In the genomic region with DNA sequence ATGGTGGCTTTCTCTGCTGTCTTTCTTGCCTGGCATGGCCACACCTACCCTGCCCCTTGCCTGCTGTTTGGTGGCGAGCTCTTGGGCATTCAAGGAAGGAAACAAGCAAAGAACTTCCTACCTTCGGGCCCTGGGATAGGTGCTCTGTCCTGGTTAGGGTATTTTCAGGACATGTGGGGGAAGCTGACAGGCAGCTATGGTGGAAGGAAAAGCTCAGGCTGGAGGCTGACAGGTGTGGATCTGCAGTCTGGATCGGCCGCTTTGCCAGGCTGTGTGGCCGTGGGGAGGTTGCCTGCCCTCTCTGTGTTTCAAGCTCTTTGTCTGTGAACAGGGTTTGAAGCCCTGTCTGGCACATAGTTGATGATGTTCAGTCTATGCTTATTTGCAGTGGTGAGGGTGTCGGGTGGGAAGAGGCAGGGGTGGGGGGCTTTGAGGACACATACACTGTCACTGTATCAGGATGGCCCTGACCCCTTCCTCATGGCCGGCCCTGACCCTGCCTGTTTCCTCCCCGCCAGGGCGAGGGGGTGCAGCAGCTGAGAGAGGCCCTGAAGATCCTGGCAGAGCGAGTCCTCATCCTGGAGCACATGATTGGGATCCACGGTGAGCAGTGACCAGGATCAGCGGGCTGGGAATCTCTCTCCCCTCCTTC, we compare ENCODE assay signal across 18 cellular contexts.
DNase-seq lines count a peak whose midpoint lies in the region; ATAC-seq and TF ChIP-seq lines count a peak whose summit lies in the region.
"Had no signal": no experiment of that assay in that cellular context is flagged by ENCODE, and none has a peak within 500 bp of the region (broad histone marks: within the 10 kb centered on the region; RNA-seq: fewer than 3 reads in every experiment).

No MANE protein-coding gene starts in this region.

- H3K27me3 ChIP-seq in brain microvascular endothelial cell (replicated peaks), result no peaks in the 10 kb centered on the region
- H3K27me3 ChIP-seq: BLaER1 treated with 17β-estradiol and CSF1 and Interleukin-3, amounts not matched to agents 10 nM and 100 nM had no signal

- no peaks in the 10 kb centered on the region for H3K36me3 ChIP-seq in brain microvascular endothelial cell (replicated peaks)
- H3K36me3 ChIP-seq: BLaER1 treated with 17β-estradiol and CSF1 and Interleukin-3, amounts not matched to agents 10 nM and 100 nM had no signal

- no peak for TF ChIP-seq CTCF in brain microvascular endothelial cell (IDR thresholded peaks at IDR 0.05; ENCODE audit: low read depth, low read length, missing control alignments)

- no peaks in the 10 kb centered on the region for H3K4me1 Mint-ChIP-seq in activated T-cell treated with anti-CD3 and anti-CD28 coated beads, Interleukin-2, amount 50 U/mL, for 24 hours (ENCODE audit: low read depth)
- no peaks in the 10 kb centered on the region for H3K4me1 Mint-ChIP-seq in activated T-cell treated with anti-CD3 and anti-CD28 coated beads, Interleukin-2, amount 50 U/mL, for 4 hours (ENCODE audit: low read depth)

- H3K36me3 Mint-ChIP-seq in activated T-cell treated with anti-CD3 and anti-CD28 coated beads, Interleukin-2, amount 50 U/mL, for 24 hours (ENCODE audit: low read depth), result no peaks in the 10 kb centered on the region
- H3K36me3 Mint-ChIP-seq in activated T-cell treated with anti-CD3 and anti-CD28 coated beads, Interleukin-2, amount 50 U/mL, for 4 hours (ENCODE audit: insufficient read depth), result no peaks in the 10 kb centered on the region

- no peak overlapping the region for H3K4me3 Mint-ChIP-seq in activated T-cell treated with anti-CD3 and anti-CD28 coated beads, Interleukin-2, amount 50 U/mL, for 24 hours
- no peak overlapping the region for H3K4me3 Mint-ChIP-seq in activated T-cell treated with anti-CD3 and anti-CD28 coated beads, Interleukin-2, amount 50 U/mL, for 4 hours

- no peak for ATAC-seq in activated T-cell treated with anti-CD3 and anti-CD28 coated beads, Interleukin-2, amount 50 U/mL, for 4 hours
- ATAC-seq: PC-3 had no signal

- intact Hi-C loops in posterior vena cava (cut with DNase I), result no loop called here

- peaks cover 8% of the 10 kb centered on the region for H3K27me3 Mint-ChIP-seq in activated T-cell treated with anti-CD3 and anti-CD28 coated beads, Interleukin-2, amount 50 U/mL, for 24 hours
- H3K27me3 Mint-ChIP-seq in activated T-cell treated with anti-CD3 and anti-CD28 coated beads, Interleukin-2, amount 50 U/mL, for 4 hours (ENCODE audit: low read depth), result peaks cover 7% of the 10 kb centered on the region

- no peak overlapping the region for H3K27ac Mint-ChIP-seq in activated T-cell treated with anti-CD3 and anti-CD28 coated beads, Interleukin-2, amount 50 U/mL, for 24 hours

- H3K4me3 ChIP-seq in brain microvascular endothelial cell (ENCODE audit: low read depth, low read length), result no peak overlapping the region
- H3K4me3 ChIP-seq: BLaER1 treated with 17β-estradiol and CSF1 and Interleukin-3, amounts not matched to agents 10 nM and 100 nM; SK-N-MC had no signal

- in situ Hi-C loops in brain microvascular endothelial cell (cut with HindIII; ENCODE audit: low pct_ligation_motif_present, low sequenced_read_pairs), result no loop called here

- H3K9me3 Mint-ChIP-seq in activated T-cell treated with anti-CD3 and anti-CD28 coated beads, Interleukin-2, amount 50 U/mL, for 24 hours, result no peaks in the 10 kb centered on the region
- H3K9me3 Mint-ChIP-seq in activated T-cell treated with anti-CD3 and anti-CD28 coated beads, Interleukin-2, amount 50 U/mL, for 4 hours, result no peaks in the 10 kb centered on the region

- peak; percentile 13 for DNase-seq in activated T-cell treated with anti-CD3 and anti-CD28 coated beads, Interleukin-2, amount 50 U/mL, for 24 hours
- DNase-seq in activated T-cell treated with anti-CD3 and anti-CD28 coated beads, Interleukin-2, amount 50 U/mL, for 4 hours, result no peak
- peak; percentile 29 for DNase-seq in ecto neural progenitor cell (ENCODE audit: low spot score)
- DNase-seq in posterior vena cava (ENCODE audit: low spot score), result peak; percentile 68
- DNase-seq in NCI-H524 (lab: John Stamatoyannopoulos, UW), result no peak
- no peak for DNase-seq in brain microvascular endothelial cell
- DNase-seq in LoVo (ENCODE audit: low spot score), result no peak
- DNase-seq in NCI-H2029 treated with DMSO at 0.1 percent for 48 hours (lab: John Stamatoyannopoulos, UW), result no peak
- DNase-seq: 8988T, DMS 273 treated with DMSO at 0.1 percent for 48 hours, IMR-90, NCI-H146, NCI-H2107, NCI-H226, NCI-H69, PC-3 had no signal

- no peak overlapping the region for H3K27ac ChIP-seq in brain microvascular endothelial cell
- H3K27ac ChIP-seq: BLaER1 treated with 17β-estradiol and CSF1 and Interleukin-3, amounts not matched to agents 10 nM and 100 nM; SK-N-MC had no signal

Comparison
In these comparisons a context has a peak if more than half of its experiments do, and no peak if none do; other contexts are left out.
1. DNase-seq: peak in activated T-cell treated with anti-CD3 and anti-CD28 coated beads, Interleukin-2, amount 50 U/mL, for 24 hours (single experiment), ecto neural progenitor cell (single experiment) and posterior vena cava (single experiment); none in activated T-cell treated with anti-CD3 and anti-CD28 coated beads, Interleukin-2, amount 50 U/mL, for 4 hours (single experiment), NCI-H524 (0 of 2), brain microvascular endothelial cell (single experiment), LoVo (single experiment) and NCI-H2029 treated with DMSO at 0.1 percent for 48 hours (single experiment).